ENCODE assay signal across 1 cellular context in the genomic region with DNA sequence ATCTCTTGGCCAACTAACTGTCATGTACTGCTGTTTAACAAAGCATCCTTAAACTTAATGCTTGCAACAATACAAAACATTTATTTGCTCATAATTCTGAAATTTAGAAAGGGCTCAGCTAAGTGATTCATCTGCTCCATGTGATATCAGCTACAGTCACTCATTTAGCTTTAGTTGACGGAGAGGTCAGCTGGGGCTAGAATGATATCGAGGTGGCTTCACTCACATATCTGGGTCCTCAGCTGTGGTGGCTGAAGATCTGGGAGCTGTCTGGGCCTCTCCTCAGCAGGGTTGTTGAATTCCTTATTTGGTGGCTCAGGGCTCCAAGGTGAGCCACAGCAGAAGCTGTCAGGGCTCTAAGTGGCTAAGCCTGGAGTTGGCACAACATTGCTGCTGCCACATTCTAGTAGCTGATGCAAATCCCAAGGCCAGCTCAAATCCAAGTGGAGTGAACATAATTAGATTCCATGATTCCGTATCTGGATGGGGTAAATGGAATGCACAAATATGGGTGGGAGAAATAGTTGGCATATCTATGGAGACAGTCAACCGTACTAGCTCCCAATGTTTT.
TF ChIP-seq lines count a peak whose summit lies in the region.

No MANE protein-coding gene starts in this region.

TF ChIP-seq in K562, 482 proteins besides CTCF, POLR2A, EP300 and RAD21 (continued from another document and continues in another):
- TF ChIP-seq, protein P1, sequence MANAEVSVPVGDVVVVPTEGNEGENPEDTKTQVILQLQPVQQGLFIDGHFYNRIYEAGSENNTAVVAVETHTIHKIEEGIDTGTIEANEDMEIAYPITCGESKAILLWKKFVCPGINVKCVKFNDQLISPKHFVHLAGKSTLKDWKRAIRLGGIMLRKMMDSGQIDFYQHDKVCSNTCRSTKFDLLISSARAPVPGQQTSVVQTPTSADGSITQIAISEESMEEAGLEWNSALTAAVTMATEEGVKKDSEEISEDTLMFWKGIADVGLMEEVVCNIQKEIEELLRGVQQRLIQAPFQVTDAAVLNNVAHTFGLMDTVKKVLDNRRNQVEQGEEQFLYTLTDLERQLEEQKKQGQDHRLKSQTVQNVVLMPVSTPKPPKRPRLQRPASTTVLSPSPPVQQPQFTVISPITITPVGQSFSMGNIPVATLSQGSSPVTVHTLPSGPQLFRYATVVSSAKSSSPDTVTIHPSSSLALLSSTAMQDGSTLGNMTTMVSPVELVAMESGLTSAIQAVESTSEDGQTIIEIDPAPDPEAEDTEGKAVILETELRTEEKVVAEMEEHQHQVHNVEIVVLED (CRISPR knock-in tag; IDR thresholded peaks at IDR 0.05) = no peak
- peak; percentile 29; the same call in 1 of the 2 replicates for TF ChIP-seq NCOA1 (IDR thresholded peaks at IDR 0.05; ENCODE audit: low read depth)
- TF ChIP-seq BHLHE40 (IDR thresholded peaks at IDR 0.05; ENCODE audit: low read length) = no peak
- no peak for TF ChIP-seq PHTF2 (CRISPR knock-in tag; IDR thresholded peaks at IDR 0.05)
- TF ChIP-seq SETDB1 (IDR thresholded peaks at IDR 0.05; ENCODE audit: low read length) = no peak
- TF ChIP-seq MEIS2 (IDR thresholded peaks at IDR 0.05; ENCODE audit: partially characterized antibody) = peak; percentile 79
- TF ChIP-seq, protein P2, sequence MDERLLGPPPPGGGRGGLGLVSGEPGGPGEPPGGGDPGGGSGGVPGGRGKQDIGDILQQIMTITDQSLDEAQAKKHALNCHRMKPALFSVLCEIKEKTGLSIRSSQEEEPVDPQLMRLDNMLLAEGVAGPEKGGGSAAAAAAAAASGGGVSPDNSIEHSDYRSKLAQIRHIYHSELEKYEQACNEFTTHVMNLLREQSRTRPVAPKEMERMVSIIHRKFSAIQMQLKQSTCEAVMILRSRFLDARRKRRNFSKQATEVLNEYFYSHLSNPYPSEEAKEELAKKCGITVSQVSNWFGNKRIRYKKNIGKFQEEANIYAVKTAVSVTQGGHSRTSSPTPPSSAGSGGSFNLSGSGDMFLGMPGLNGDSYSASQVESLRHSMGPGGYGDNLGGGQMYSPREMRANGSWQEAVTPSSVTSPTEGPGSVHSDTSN (CRISPR knock-in tag; IDR thresholded peaks at IDR 0.05; ENCODE audit: low read depth) = no peak
- TF ChIP-seq, protein P2 (tag; conservative IDR thresholded peaks at IDR 0.05; ENCODE audit: low read depth) = peak; percentile 64
- 0 out of 2 replicates have a peak, but pooled peaks have one; percentile 10 for TF ChIP-seq NFE2 (IDR thresholded peaks at IDR 0.05; ENCODE audit: low read depth)
- TF ChIP-seq HNRNPK (IDR thresholded peaks at IDR 0.05; ENCODE audit: low read depth, low read length, poor library complexity, severe bottlenecking) = no peak
- no peak for TF ChIP-seq ZNF174 (CRISPR knock-in tag; IDR thresholded peaks at IDR 0.05)
- TF ChIP-seq, protein P3, sequence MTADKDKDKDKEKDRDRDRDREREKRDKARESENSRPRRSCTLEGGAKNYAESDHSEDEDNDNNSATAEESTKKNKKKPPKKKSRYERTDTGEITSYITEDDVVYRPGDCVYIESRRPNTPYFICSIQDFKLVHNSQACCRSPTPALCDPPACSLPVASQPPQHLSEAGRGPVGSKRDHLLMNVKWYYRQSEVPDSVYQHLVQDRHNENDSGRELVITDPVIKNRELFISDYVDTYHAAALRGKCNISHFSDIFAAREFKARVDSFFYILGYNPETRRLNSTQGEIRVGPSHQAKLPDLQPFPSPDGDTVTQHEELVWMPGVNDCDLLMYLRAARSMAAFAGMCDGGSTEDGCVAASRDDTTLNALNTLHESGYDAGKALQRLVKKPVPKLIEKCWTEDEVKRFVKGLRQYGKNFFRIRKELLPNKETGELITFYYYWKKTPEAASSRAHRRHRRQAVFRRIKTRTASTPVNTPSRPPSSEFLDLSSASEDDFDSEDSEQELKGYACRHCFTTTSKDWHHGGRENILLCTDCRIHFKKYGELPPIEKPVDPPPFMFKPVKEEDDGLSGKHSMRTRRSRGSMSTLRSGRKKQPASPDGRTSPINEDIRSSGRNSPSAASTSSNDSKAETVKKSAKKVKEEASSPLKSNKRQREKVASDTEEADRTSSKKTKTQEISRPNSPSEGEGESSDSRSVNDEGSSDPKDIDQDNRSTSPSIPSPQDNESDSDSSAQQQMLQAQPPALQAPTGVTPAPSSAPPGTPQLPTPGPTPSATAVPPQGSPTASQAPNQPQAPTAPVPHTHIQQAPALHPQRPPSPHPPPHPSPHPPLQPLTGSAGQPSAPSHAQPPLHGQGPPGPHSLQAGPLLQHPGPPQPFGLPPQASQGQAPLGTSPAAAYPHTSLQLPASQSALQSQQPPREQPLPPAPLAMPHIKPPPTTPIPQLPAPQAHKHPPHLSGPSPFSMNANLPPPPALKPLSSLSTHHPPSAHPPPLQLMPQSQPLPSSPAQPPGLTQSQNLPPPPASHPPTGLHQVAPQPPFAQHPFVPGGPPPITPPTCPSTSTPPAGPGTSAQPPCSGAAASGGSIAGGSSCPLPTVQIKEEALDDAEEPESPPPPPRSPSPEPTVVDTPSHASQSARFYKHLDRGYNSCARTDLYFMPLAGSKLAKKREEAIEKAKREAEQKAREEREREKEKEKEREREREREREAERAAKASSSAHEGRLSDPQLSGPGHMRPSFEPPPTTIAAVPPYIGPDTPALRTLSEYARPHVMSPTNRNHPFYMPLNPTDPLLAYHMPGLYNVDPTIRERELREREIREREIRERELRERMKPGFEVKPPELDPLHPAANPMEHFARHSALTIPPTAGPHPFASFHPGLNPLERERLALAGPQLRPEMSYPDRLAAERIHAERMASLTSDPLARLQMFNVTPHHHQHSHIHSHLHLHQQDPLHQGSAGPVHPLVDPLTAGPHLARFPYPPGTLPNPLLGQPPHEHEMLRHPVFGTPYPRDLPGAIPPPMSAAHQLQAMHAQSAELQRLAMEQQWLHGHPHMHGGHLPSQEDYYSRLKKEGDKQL (CRISPR knock-in tag; IDR thresholded peaks at IDR 0.05; ENCODE audit: borderline replicate concordance) = no peak
- TF ChIP-seq, protein P4, sequence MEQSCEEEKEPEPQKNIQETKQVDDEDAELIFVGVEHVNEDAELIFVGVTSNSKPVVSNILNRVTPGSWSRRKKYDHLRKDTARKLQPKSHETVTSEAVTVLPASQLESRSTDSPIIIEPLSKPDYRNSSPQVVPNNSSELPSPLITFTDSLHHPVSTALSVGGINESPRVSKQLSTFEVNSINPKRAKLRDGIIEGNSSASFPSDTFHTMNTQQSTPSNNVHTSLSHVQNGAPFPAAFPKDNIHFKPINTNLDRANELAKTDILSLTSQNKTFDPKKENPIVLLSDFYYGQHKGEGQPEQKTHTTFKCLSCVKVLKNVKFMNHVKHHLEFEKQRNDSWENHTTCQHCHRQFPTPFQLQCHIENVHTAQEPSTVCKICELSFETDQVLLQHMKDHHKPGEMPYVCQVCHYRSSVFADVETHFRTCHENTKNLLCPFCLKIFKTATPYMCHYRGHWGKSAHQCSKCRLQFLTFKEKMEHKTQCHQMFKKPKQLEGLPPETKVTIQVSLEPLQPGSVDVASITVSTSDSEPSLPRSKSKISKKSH (CRISPR knock-in tag; IDR thresholded peaks at IDR 0.05) = no peak
- no peak for TF ChIP-seq KLF10 (CRISPR knock-in tag; IDR thresholded peaks at IDR 0.05)
- TF ChIP-seq BRF1 (IDR thresholded peaks at IDR 0.05; ENCODE audit: borderline replicate concordance, extremely low read depth, insufficient read length) = no peak
- TF ChIP-seq, protein P5, sequence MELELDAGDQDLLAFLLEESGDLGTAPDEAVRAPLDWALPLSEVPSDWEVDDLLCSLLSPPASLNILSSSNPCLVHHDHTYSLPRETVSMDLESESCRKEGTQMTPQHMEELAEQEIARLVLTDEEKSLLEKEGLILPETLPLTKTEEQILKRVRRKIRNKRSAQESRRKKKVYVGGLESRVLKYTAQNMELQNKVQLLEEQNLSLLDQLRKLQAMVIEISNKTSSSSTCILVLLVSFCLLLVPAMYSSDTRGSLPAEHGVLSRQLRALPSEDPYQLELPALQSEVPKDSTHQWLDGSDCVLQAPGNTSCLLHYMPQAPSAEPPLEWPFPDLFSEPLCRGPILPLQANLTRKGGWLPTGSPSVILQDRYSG (tag; conservative IDR thresholded peaks at IDR 0.05; ENCODE audit: low read depth) = 0 out of 2 replicates have a peak, but pooled peaks have one; percentile 22
- 0 out of 2 replicates have a peak, but pooled peaks have one; percentile 33 for TF ChIP-seq MYC (IDR thresholded peaks at IDR 0.05; ENCODE audit: low read depth, low read length)
- TF ChIP-seq MYC (CRISPR knock-in tag; IDR thresholded peaks at IDR 0.05; ENCODE audit: borderline replicate concordance, low read depth) = no peak
- TF ChIP-seq KLF6 (CRISPR knock-in tag; IDR thresholded peaks at IDR 0.05; ENCODE audit: borderline replicate concordance) = 0 out of 2 replicates have a peak, but pooled peaks have one; percentile 25
- TF ChIP-seq ZNF75A (CRISPR knock-in tag; IDR thresholded peaks at IDR 0.05) = no peak
- TF ChIP-seq MAFF (IDR thresholded peaks at IDR 0.05; ENCODE audit: low read length) = no peak
- TF ChIP-seq STAT5A (IDR thresholded peaks at IDR 0.05; ENCODE audit: borderline replicate concordance, low read length) = peak; percentile 72
- no peak for TF ChIP-seq ZKSCAN3 (CRISPR knock-in tag; IDR thresholded peaks at IDR 0.05)
- TF ChIP-seq FIP1L1 (IDR thresholded peaks at IDR 0.05; ENCODE audit: low read depth, low read length, poor library complexity, severe bottlenecking) = no peak
- no peak for TF ChIP-seq ZFP36 (IDR thresholded peaks at IDR 0.05; ENCODE audit: low read depth, low read length, partially characterized antibody)
- TF ChIP-seq, protein P6, sequence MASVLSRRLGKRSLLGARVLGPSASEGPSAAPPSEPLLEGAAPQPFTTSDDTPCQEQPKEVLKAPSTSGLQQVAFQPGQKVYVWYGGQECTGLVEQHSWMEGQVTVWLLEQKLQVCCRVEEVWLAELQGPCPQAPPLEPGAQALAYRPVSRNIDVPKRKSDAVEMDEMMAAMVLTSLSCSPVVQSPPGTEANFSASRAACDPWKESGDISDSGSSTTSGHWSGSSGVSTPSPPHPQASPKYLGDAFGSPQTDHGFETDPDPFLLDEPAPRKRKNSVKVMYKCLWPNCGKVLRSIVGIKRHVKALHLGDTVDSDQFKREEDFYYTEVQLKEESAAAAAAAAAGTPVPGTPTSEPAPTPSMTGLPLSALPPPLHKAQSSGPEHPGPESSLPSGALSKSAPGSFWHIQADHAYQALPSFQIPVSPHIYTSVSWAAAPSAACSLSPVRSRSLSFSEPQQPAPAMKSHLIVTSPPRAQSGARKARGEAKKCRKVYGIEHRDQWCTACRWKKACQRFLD (CRISPR knock-in tag; IDR thresholded peaks at IDR 0.05) = no peak
- TF ChIP-seq JUND (IDR thresholded peaks at IDR 0.05; ENCODE audit: borderline replicate concordance, low read depth, low read length) = peak; percentile 75
- peak; percentile 77; the same call in 2 of the 3 replicates for TF ChIP-seq JUND (tag; IDR thresholded peaks at IDR 0.05; ENCODE audit: borderline replicate concordance, low read depth, low read length)
- peak; percentile 50 for TF ChIP-seq TAF9B (IDR thresholded peaks at IDR 0.05; ENCODE audit: partially characterized antibody)
- TF ChIP-seq RBBP5 (IDR thresholded peaks at IDR 0.05; ENCODE audit: borderline replicate concordance, insufficient read depth, low read length, poor library complexity, severe bottlenecking) = no peak
- TF ChIP-seq MTA1 (IDR thresholded peaks at IDR 0.05; ENCODE audit: borderline replicate concordance) = no peak
- TF ChIP-seq PML (IDR thresholded peaks at IDR 0.05; ENCODE audit: low read length) = peak; percentile 80
- 0 out of 4 replicates have a peak, but pooled peaks of 1 of the 2 experiments have one; percentile 56 for TF ChIP-seq TEAD1 (CRISPR knock-in tag; IDR thresholded peaks at IDR 0.05)
- no peak for TF ChIP-seq HIVEP1 (CRISPR knock-in tag; IDR thresholded peaks at IDR 0.05)
- peak; percentile 75 for TF ChIP-seq NFIC (IDR thresholded peaks at IDR 0.05)
- peak; percentile 35 to 58; a peak in 1 of 4 replicates for TF ChIP-seq TRIM24 (IDR thresholded peaks at IDR 0.05)
- TF ChIP-seq TCF3 (CRISPR knock-in tag; IDR thresholded peaks at IDR 0.05) = peak; percentile 91
- TF ChIP-seq CTBP1 (IDR thresholded peaks at IDR 0.05; ENCODE audit: borderline replicate concordance) = no peak
- TF ChIP-seq ZNF175 (CRISPR knock-in tag; IDR thresholded peaks at IDR 0.05; ENCODE audit: low read depth) = 0 out of 2 replicates have a peak, but pooled peaks have one; percentile 36
- peak; percentile 72 for TF ChIP-seq SMAD4 (CRISPR knock-in tag; conservative IDR thresholded peaks at IDR 0.05)
- TF ChIP-seq MTA2 (IDR thresholded peaks at IDR 0.05; ENCODE audit: low read depth) = peak; percentile 64
- peak; percentile 79 for TF ChIP-seq CCNT2 (IDR thresholded peaks at IDR 0.05; ENCODE audit: borderline replicate concordance, extremely low read depth, insufficient read length, low read depth, low read length)
- TF ChIP-seq ZNF311 (CRISPR knock-in tag; IDR thresholded peaks at IDR 0.05) = no peak
- TF ChIP-seq, protein P7, sequence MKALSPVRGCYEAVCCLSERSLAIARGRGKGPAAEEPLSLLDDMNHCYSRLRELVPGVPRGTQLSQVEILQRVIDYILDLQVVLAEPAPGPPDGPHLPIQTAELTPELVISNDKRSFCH (CRISPR knock-in tag; IDR thresholded peaks at IDR 0.05) = no peak
- TF ChIP-seq, protein P7 (tag; IDR thresholded peaks at IDR 0.05) = 0 out of 2 replicates have a peak, but pooled peaks have one; percentile 21
- TF ChIP-seq RCOR1 (IDR thresholded peaks at IDR 0.05; ENCODE audit: borderline replicate concordance in 1 of 2, low read depth in 2 of 2, low read length in 2 of 2) = peak; percentile 64 to 68; a peak in 3 of 4 replicates
- peak; percentile 31; the same call in 1 of the 2 replicates for TF ChIP-seq CXXC5 (CRISPR knock-in tag; IDR thresholded peaks at IDR 0.05)
- no peak for TF ChIP-seq MTA3 (IDR thresholded peaks at IDR 0.05; ENCODE audit: borderline replicate concordance)
- TF ChIP-seq, protein P8, sequence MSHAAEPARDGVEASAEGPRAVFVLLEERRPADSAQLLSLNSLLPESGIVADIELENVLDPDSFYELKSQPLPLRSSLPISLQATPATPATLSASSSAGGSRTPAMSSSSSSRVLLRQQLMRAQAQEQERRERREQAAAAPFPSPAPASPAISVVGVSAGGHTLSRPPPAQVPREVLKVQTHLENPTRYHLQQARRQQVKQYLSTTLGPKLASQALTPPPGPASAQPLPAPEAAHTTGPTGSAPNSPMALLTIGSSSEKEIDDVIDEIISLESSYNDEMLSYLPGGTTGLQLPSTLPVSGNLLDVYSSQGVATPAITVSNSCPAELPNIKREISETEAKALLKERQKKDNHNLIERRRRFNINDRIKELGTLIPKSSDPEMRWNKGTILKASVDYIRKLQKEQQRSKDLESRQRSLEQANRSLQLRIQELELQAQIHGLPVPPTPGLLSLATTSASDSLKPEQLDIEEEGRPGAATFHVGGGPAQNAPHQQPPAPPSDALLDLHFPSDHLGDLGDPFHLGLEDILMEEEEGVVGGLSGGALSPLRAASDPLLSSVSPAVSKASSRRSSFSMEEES (CRISPR knock-in tag; IDR thresholded peaks at IDR 0.05) = no peak
- TF ChIP-seq ZNF12 (CRISPR knock-in tag; IDR thresholded peaks at IDR 0.05) = no peak
- TF ChIP-seq HMG20B (CRISPR knock-in tag; IDR thresholded peaks at IDR 0.05) = no peak
- no peak for TF ChIP-seq ERF (CRISPR knock-in tag; IDR thresholded peaks at IDR 0.05)
